8 cellular contexts compared by ENCODE assay signal in the genomic region with DNA sequence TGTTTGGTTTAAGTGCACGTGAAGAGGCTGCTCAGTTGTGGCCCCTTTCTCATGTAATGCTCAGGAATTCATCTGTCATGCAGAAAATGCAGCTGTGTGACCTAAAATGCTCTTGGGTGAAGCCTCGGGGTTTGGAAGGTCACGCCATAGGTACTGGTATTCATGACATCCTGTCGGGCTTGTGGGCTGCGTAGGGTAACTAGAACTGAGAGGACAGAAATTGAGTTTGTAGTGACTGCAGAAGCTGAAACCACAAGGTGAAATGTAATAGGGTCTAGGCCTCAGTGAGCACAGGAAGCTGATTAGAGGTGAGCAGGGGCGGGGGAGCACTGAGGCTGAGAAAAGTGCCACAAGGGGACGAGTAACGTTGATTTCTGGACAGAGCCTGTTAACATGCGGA.
DNase-seq lines count a peak whose midpoint lies in the region; ATAC-seq and TF ChIP-seq lines count a peak whose summit lies in the region.

No MANE protein-coding gene starts in this region.

- no peak overlapping the region for H2AFZ ChIP-seq in SU-DHL-6 (ENCODE audit: low read depth, low read length, severe bottlenecking)

- DNase-seq in naive B cell (peak; percentile 66), globus pallidus (ENCODE audit: low spot score) (no peak), NCI-H128 (lab: John Stamatoyannopoulos, UW; ENCODE audit: unreplicated experiment) (no peak), thyroid gland (no peak)

- no peak for TF ChIP-seq POLR2A in GM18505 (IDR thresholded peaks at IDR 0.05; ENCODE audit: borderline replicate concordance, extremely low read depth, insufficient read depth, insufficient read length)
- no peak for TF ChIP-seq POLR2A in gastroesophageal sphincter (IDR thresholded peaks at IDR 0.05)
- no peak for TF ChIP-seq POLR2A in thyroid gland (IDR thresholded peaks at IDR 0.05)

- H3K36me3 Mint-ChIP-seq in naive B cell = no peaks in the 10 kb centered on the region

- H3K4me1 ChIP-seq in gastroesophageal sphincter = peaks cover 0 to 13% (median 6%) of the 10 kb centered on the region in 3 donors
- no peaks in the 10 kb centered on the region for H3K4me1 ChIP-seq in thyroid gland

- no peaks in the 10 kb centered on the region for H4K20me1 ChIP-seq in SU-DHL-6 (ENCODE audit: low read depth, low read length)

- TF ChIP-seq CTCF in SU-DHL-6 (IDR thresholded peaks at IDR 0.05; ENCODE audit: insufficient read depth, low read length, poor library complexity, severe bottlenecking) (no peak), gastroesophageal sphincter (IDR thresholded peaks at IDR 0.05) (no peak), thyroid gland (IDR thresholded peaks at IDR 0.05) (no peak)

- H3K36me3 ChIP-seq in SU-DHL-6 (ENCODE audit: low read length) = no peaks in the 10 kb centered on the region
- no peaks in the 10 kb centered on the region for H3K36me3 ChIP-seq in gastroesophageal sphincter
- H3K36me3 ChIP-seq in thyroid gland = no peaks in the 10 kb centered on the region

- no peak for TF ChIP-seq EP300 in gastroesophageal sphincter (IDR thresholded peaks at IDR 0.05)

- 89 to 94% methylated on average over 6 to 9 of the region's 9 CpGs for WGBS in gastroesophageal sphincter (ENCODE audit: low coverage in 1 of 2), 2 donors
- 86 to 92% methylated on average over 9 of the region's 9 CpGs for WGBS in thyroid gland, 2 donors

- intact Hi-C loops in thyroid gland (cut with DNase I) = no loop called here

- no peaks in the 10 kb centered on the region for H3K9me2 ChIP-seq in SU-DHL-6 (replicated peaks; ENCODE audit: insufficient read depth, low read length)

- ATAC-seq in GM18505 (IDR thresholded peaks at IDR 0.05; ENCODE audit: unreplicated experiment) (peak; percentile 96), HG02571 (IDR thresholded peaks at IDR 0.05; ENCODE audit: unreplicated experiment) (peak; percentile 92), naive B cell (ENCODE audit: low read depth in 2 of 2) (peak; percentile 93 to 97), gastroesophageal sphincter (no peak)

- H3K9me3 Mint-ChIP-seq in naive B cell = no peaks in the 10 kb centered on the region

- peak overlapping the region; percentile 32 for H3K9ac ChIP-seq in SU-DHL-6 (ENCODE audit: low read length)

- H3K27ac Mint-ChIP-seq in naive B cell = peak overlapping the region in 2 of 6 donors; percentile 8 to 62

- H3K9me3 ChIP-seq in SU-DHL-6 (ENCODE audit: insufficient read depth, low read length) (no peaks in the 10 kb centered on the region), gastroesophageal sphincter (no peaks in the 10 kb centered on the region), thyroid gland (no peaks in the 10 kb centered on the region)

- H3K4me3 Mint-ChIP-seq in naive B cell = peak overlapping the region in 6 of 8 donors; percentile 4 to 79 (median 50)

- no peak overlapping the region for H3K4me3 ChIP-seq in SU-DHL-6 (ENCODE audit: insufficient read depth, low read length, poor library complexity, severe bottlenecking)
- no peak overlapping the region for H3K4me3 ChIP-seq in gastroesophageal sphincter
- H3K4me3 ChIP-seq in thyroid gland (replicated peaks in 1 of 3) = no peak overlapping the region

- H3K4me1 Mint-ChIP-seq in naive B cell = peaks cover 30 to 53% (median 35%) of the 10 kb centered on the region in 3 donors

- peak overlapping the region; percentile 93 for H3K27ac ChIP-seq in SU-DHL-6 (ENCODE audit: low read depth, low read length)
- H3K27ac ChIP-seq in gastroesophageal sphincter = no peak overlapping the region
- no peak overlapping the region for H3K27ac ChIP-seq in thyroid gland

- H3K27me3 Mint-ChIP-seq in naive B cell = peaks cover 0 to 14% (median 12%) of the 10 kb centered on the region in 3 donors

- H3K79me2 ChIP-seq in SU-DHL-6 (ENCODE audit: insufficient read depth, low read length) = peaks cover 13% of the 10 kb centered on the region; the same call in 1 of the 2 replicates

- H3F3A ChIP-seq in SU-DHL-6 (ENCODE audit: insufficient read depth) = peaks cover 12% of the 10 kb centered on the region

- H3K27me3 ChIP-seq in SU-DHL-6 (ENCODE audit: low read length) = no peaks in the 10 kb centered on the region
- H3K27me3 ChIP-seq in gastroesophageal sphincter = no peaks in the 10 kb centered on the region
- H3K27me3 ChIP-seq in thyroid gland = no peaks in the 10 kb centered on the region

- H3K4me2 ChIP-seq in SU-DHL-6 (ENCODE audit: low read depth, low read length, poor library complexity, severe bottlenecking) = peak overlapping the region; percentile 50
